In genomic region chr10:19003341-19003740, GRCh38 we compare ENCODE assay signal across 19 cellular contexts. TPM values are rescaled to one million over a fixed set of nuclear protein-coding genes. Genes with fewer than 3 reads are reported as not detected.
DNase-seq lines count a peak whose midpoint lies in the region; ATAC-seq and TF ChIP-seq lines count a peak whose summit lies in the region.
"Had no signal": no experiment of that assay in that cellular context is flagged by ENCODE, and none has a peak within 500 bp of the region (broad histone marks: within the 10 kb centered on the region; RNA-seq: fewer than 3 reads in every experiment).

No MANE protein-coding gene starts in this region.

- H3K27ac ChIP-seq in left ventricle myocardium inferior (replicated peaks), result peak overlapping the region; percentile 67
- H3K27ac ChIP-seq in skeletal muscle tissue (ENCODE audit: low read depth, low read length), result peak overlapping the region; percentile 25
- no peak overlapping the region for H3K27ac ChIP-seq in MM.1S (ENCODE audit: low read length)

- H3K9me3 ChIP-seq in left ventricle myocardium inferior (replicated peaks) (peaks cover 10% of the 10 kb centered on the region), skeletal muscle tissue (ENCODE audit: control insufficient read depth in 3 of 3, low read length in 3 of 3) (no peaks in the 10 kb centered on the region), MM.1S (replicated peaks; ENCODE audit: insufficient read depth, low read length) (no peaks in the 10 kb centered on the region)

- ATAC-seq in Right ventricle myocardium superior (ENCODE audit: poor library complexity) (no peak), HG03175 (IDR thresholded peaks at IDR 0.05; ENCODE audit: unreplicated experiment) (no peak)
- ATAC-seq: HCT116 had no signal

- H3K9me2 ChIP-seq in MM.1S (replicated peaks; ENCODE audit: insufficient read depth, low read length), result no peaks in the 10 kb centered on the region

- H3K27me3 ChIP-seq in left ventricle myocardium inferior (ENCODE audit: low read depth), result no peaks in the 10 kb centered on the region
- H3K27me3 ChIP-seq in skeletal muscle tissue (ENCODE audit: control insufficient read depth in 3 of 3, insufficient read depth in 3 of 3, low read length in 3 of 3), result no peaks in the 10 kb centered on the region
- no peaks in the 10 kb centered on the region for H3K27me3 ChIP-seq in MM.1S (replicated peaks; ENCODE audit: insufficient read depth, low read length)

- no peaks in the 10 kb centered on the region for H4K20me1 ChIP-seq in MM.1S (ENCODE audit: insufficient read depth, low read length)

- H2AFZ ChIP-seq in MM.1S (ENCODE audit: low read length), result no peak overlapping the region

- H3K4me1 ChIP-seq in left ventricle myocardium inferior (no peaks in the 10 kb centered on the region), skeletal muscle tissue (ENCODE audit: control insufficient read depth in 3 of 3, insufficient read depth in 3 of 3, low read length in 3 of 3) (no peaks in the 10 kb centered on the region), MM.1S (ENCODE audit: low read length) (no peaks in the 10 kb centered on the region)

- no peaks in the 10 kb centered on the region for H3F3A ChIP-seq in MM.1S (ENCODE audit: insufficient read depth, low read length)

- no peaks in the 10 kb centered on the region for H3K79me2 ChIP-seq in MM.1S (ENCODE audit: low read length)

- DNase-seq in left ventricle myocardium inferior, result no peak
- no peak for DNase-seq in Right ventricle myocardium superior
- peak; percentile 33 for DNase-seq in dermis blood vessel endothelial cell
- DNase-seq in left kidney (ENCODE audit: low read depth, low spot score), result peak; percentile 15
- no peak for DNase-seq in MM.1S
- no peak for DNase-seq in NCI-H2029 (lab: John Stamatoyannopoulos, UW)
- DNase-seq: CD4-positive, CD25-positive, alpha-beta regulatory T cell; EL; GF-D8; MV-4-11; NCI-H1105 treated with DMSO at 0.1 percent for 48 hours; NCI-H2081; NCI-H2171 treated with DMSO at 0.1 percent for 48 hours; NCI-H524 treated with DMSO at 0.1 percent for 48 hours; NCI-H82 had no signal

- H3K9ac ChIP-seq in skeletal muscle tissue (ENCODE audit: low read depth in 1 of 3, low read length in 3 of 3), result no peak overlapping the region
- H3K9ac ChIP-seq in MM.1S (ENCODE audit: low read length), result no peak overlapping the region

- H3K36me3 ChIP-seq in left ventricle myocardium inferior (no peaks in the 10 kb centered on the region), skeletal muscle tissue (ENCODE audit: control insufficient read depth in 3 of 3, insufficient read depth in 3 of 3, low read length in 3 of 3) (no peaks in the 10 kb centered on the region), MM.1S (replicated peaks; ENCODE audit: insufficient read depth, low read length) (no peaks in the 10 kb centered on the region)

- H3K4me2 ChIP-seq in MM.1S (ENCODE audit: low read depth, low read length), result no peak overlapping the region

- intact Hi-C loops in left ventricle myocardium inferior (cut with micrococcal nuclease), result no loop called here
- intact Hi-C loops in Right ventricle myocardium superior (cut with DNase I), result no loop called here

- no peak for TF ChIP-seq CTCF in left ventricle myocardium inferior (IDR thresholded peaks at IDR 0.05; ENCODE audit: borderline replicate concordance)
- TF ChIP-seq CTCF in MM.1S (IDR thresholded peaks at IDR 0.05; ENCODE audit: low read length), result no peak

- no peak overlapping the region for H3K4me3 ChIP-seq in left ventricle myocardium inferior
- H3K4me3 ChIP-seq in skeletal muscle tissue (ENCODE audit: low read length in 3 of 3), result no peak overlapping the region
- no peak overlapping the region for H3K4me3 ChIP-seq in MM.1S (ENCODE audit: low read length)

RNA-seq across cellular contexts. Expression of gene MALRD1, which starts 45.3 kb away (rescaled TPM):
- total RNA-seq in left ventricle myocardium inferior (0.47 TPM), Right ventricle myocardium superior (1.1 TPM), dermis blood vessel endothelial cell (0.09 TPM in 1 of 2 replicates, not detected in the other), skeletal muscle tissue (2.1 TPM)
- total RNA-seq: B cell; CD4-positive, CD25-positive, alpha-beta regulatory T cell had no signal

Comparison
In these comparisons a context has a peak if more than half of its experiments do, and no peak if none do; other contexts are left out.
1. DNase-seq: peak in dermis blood vessel endothelial cell (single experiment) and left kidney (single experiment); none in left ventricle myocardium inferior (single experiment), Right ventricle myocardium superior (single experiment), MM.1S (single experiment) and NCI-H2029 (single experiment).